Comparison of ENCODE assay signal across 15 cellular contexts in the genomic region with DNA sequence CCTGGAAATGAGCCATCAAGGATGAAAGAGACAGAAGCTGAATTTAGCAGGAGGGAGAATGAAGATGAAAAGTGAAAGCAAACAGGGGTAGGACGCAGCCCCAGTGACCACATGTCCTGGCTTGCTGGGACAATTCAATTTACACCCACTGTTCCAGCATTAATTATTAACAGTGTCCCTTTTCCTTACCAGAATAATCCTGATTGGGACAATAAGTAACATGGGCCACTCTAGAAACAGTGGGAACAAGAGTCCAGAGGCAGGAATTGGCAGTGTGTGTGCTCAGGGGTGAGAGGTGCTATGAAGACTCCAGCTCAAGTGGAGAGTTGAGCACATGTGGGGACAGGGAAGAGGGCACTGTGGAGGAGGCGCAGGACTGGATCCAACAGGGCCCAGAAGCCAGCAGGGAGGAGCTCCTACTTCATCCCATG.
DNase-seq lines count a peak whose midpoint lies in the region; TF ChIP-seq lines count a peak whose summit lies in the region.
"Had no signal": no experiment of that assay in that cellular context is flagged by ENCODE, and none has a peak within 500 bp of the region (broad histone marks: within the 10 kb centered on the region; RNA-seq: fewer than 3 reads in every experiment).

No MANE protein-coding gene starts in this region.

- H3K9ac ChIP-seq in skeletal muscle tissue (ENCODE audit: low read depth in 1 of 3, low read length in 3 of 3): no peak overlapping the region

- H3K27me3 ChIP-seq in skeletal muscle tissue (ENCODE audit: control insufficient read depth in 3 of 3, insufficient read depth in 3 of 3, low read length in 3 of 3) (no peaks in the 10 kb centered on the region), ovary (no peaks in the 10 kb centered on the region)
- H3K27me3 ChIP-seq: stomach had no signal

- intact Hi-C loops in ovary (cut with DNase I): no loop called here

- TF ChIP-seq EP300 in ovary (IDR thresholded peaks at IDR 0.05): no peak

- peaks cover 0 to 2% (median 0%) of the 10 kb centered on the region in 3 donors for H3K36me3 ChIP-seq in skeletal muscle tissue (ENCODE audit: control insufficient read depth in 3 of 3, insufficient read depth in 3 of 3, low read length in 3 of 3)
- no peaks in the 10 kb centered on the region for H3K36me3 ChIP-seq in ovary
- H3K36me3 ChIP-seq: spleen, stomach had no signal

- no peak for TF ChIP-seq POLR2A in ovary (IDR thresholded peaks at IDR 0.05)

- H3K4me1 ChIP-seq in skeletal muscle tissue (ENCODE audit: control insufficient read depth in 3 of 3, insufficient read depth in 3 of 3, low read length in 3 of 3): peaks cover 28 to 58% (median 45%) of the 10 kb centered on the region in 3 donors
- peaks cover 2% of the 10 kb centered on the region for H3K4me1 ChIP-seq in ovary (ENCODE audit: insufficient read depth)

- DNase-seq in DMS 273 (lab: John Stamatoyannopoulos, UW; ENCODE audit: unreplicated experiment) (peak; percentile 25), DMS 273 treated with DMSO at 0.1 percent for 48 hours (lab: John Stamatoyannopoulos, UW) (no peak), OCI-M1 (lab: John Stamatoyannopoulos, UW) (peak; percentile 61), left kidney (ENCODE audit: low read depth, low spot score) (peak; percentile 68), NCI-H2227 (lab: John Stamatoyannopoulos, UW; ENCODE audit: unreplicated experiment) (no peak), ovary (no peak), DMS114 treated with DMSO at 0.1 percent for 48 hours (lab: John Stamatoyannopoulos, UW; ENCODE audit: unreplicated experiment) (no peak)
- DNase-seq: activated CD4-positive, alpha-beta T cell treated with anti-CD3 and anti-CD28 coated beads for 4 hours; mesendoderm; NCI-H1930; spleen; stomach; T-helper 9 cell had no signal

- H3K27ac ChIP-seq in skeletal muscle tissue (ENCODE audit: low read depth, low read length): peak overlapping the region; percentile 81
- H3K27ac ChIP-seq in ovary: no peak overlapping the region
- H3K27ac ChIP-seq: 22Rv1, spleen had no signal

- TF ChIP-seq CTCF in ovary (IDR thresholded peaks at IDR 0.05): no peak

- 66 to 76% (median 71%) methylated on average over 2 of the region's 2 CpGs for WGBS in ovary, 3 donors

- H3K9me3 ChIP-seq in skeletal muscle tissue (ENCODE audit: control insufficient read depth in 3 of 3, low read length in 3 of 3) (peaks cover 0 to 1% (median 0%) of the 10 kb centered on the region in 3 donors), ovary (no peaks in the 10 kb centered on the region)
- H3K9me3 ChIP-seq: spleen, stomach had no signal

- peak overlapping the region in 1 of 3 donors; percentile 45 for H3K4me3 ChIP-seq in skeletal muscle tissue (ENCODE audit: low read length in 3 of 3)
- no peak overlapping the region for H3K4me3 ChIP-seq in ovary
- H3K4me3 ChIP-seq: spleen, stomach had no signal

Comparison
In these comparisons a context has a peak if more than half of its experiments do, and no peak if none do; other contexts are left out.
1. DNase-seq: peak in DMS 273 (single experiment), OCI-M1 (single experiment) and left kidney (single experiment); none in DMS 273 treated with DMSO at 0.1 percent for 48 hours (single experiment), NCI-H2227 (single experiment), ovary (0 of 5) and DMS114 treated with DMSO at 0.1 percent for 48 hours (single experiment).